Comparison of ENCODE assay signal across 8 cellular contexts in genomic region chr10:128069351-128070051, GRCh38. TPM values are rescaled to one million over a fixed set of nuclear protein-coding genes. Genes with fewer than 3 reads are reported as not detected.
DNase-seq lines count a peak whose midpoint lies in the region; ATAC-seq and TF ChIP-seq lines count a peak whose summit lies in the region.

No MANE protein-coding gene starts in this region.

- no peaks in the 10 kb centered on the region for H3K4me1 ChIP-seq in right cardiac atrium (ENCODE audit: control insufficient read depth, insufficient read depth, low read length)
- peaks cover 0 to 11% (median 3%) of the 10 kb centered on the region in 4 donors for H3K4me1 ChIP-seq in sigmoid colon

- peaks cover 0 to 42% (median 3%) of the 10 kb centered on the region in 4 donors for H3K36me3 ChIP-seq in sigmoid colon

- peak; percentile 46 to 49 (median 48) for ATAC-seq in T-cell (replicated peaks in 1 of 4)
- ATAC-seq in right cardiac atrium, result peak; percentile 70 to 76

- H3K27me3 ChIP-seq in right cardiac atrium (ENCODE audit: control insufficient read depth, insufficient read depth) (no peaks in the 10 kb centered on the region), sigmoid colon (no peaks in the 10 kb centered on the region)

- TF ChIP-seq POLR2A in sigmoid colon (IDR thresholded peaks at IDR 0.05), result no peak

- no peak overlapping the region for H3K27ac Mint-ChIP-seq in T-cell

- peak; percentile 65 for DNase-seq in ELR (ENCODE audit: low read depth)
- peak; percentile 70 for DNase-seq in HCEC 1CT
- peak; percentile 42 for DNase-seq in NCI-H1048 (lab: John Stamatoyannopoulos, UW)
- peak; percentile 53 to 82 (median 74) for DNase-seq in T-cell
- DNase-seq in amniotic stem cell (lab: John Stamatoyannopoulos, UW), result peak; percentile 46
- DNase-seq in right cardiac atrium, result peak; percentile 69 to 88 (median 76)
- DNase-seq in sigmoid colon, result peak; percentile 80
- no peak for DNase-seq in cerebellar nuclear complex (lab: John Stamatoyannopoulos, UW)

- TF ChIP-seq CTCF in sigmoid colon (IDR thresholded peaks at IDR 0.05), result peak; percentile 46 to 79 (median 68)

- H3K4me1 Mint-ChIP-seq in T-cell, result peaks cover 32 to 51% (median 37%) of the 10 kb centered on the region in 3 donors

- TF ChIP-seq EP300 in sigmoid colon (IDR thresholded peaks at IDR 0.05), result no peak

- intact Hi-C loops in right cardiac atrium (cut with DNase I), result loop anchor here (2.0 to 10.0 kb wide), 7 partner anchors 32 to 165 kb away; partner anchors contain the start of gene PTPRE (in 3 of the 4)
- intact Hi-C loops in sigmoid colon (cut with DNase I), result loop anchor here (2.0 kb wide), 1 partner anchor 163 kb away; the partner anchor contains the start of gene PTPRE

- peaks cover 51% of the 10 kb centered on the region for H3K36me3 Mint-ChIP-seq in T-cell

- no peak overlapping the region for H3K4me3 Mint-ChIP-seq in T-cell

- H3K9me3 ChIP-seq in right cardiac atrium (ENCODE audit: control insufficient read depth, low read length) (no peaks in the 10 kb centered on the region), sigmoid colon (no peaks in the 10 kb centered on the region)

- WGBS in right cardiac atrium, result 37% methylated on average over 28 of the region's 28 CpGs
- 57 to 59% methylated on average over 28 of the region's 28 CpGs for WGBS in sigmoid colon, 2 donors

- POLR2A ChIA-PET in T-cell (lab: Charles Lee), result interaction anchor here (0.7 to 1.3 kb wide), 5 partner anchors 19 to 81 kb away, joined by 3 to 10 read pairs (median 3); no protein-coding TSS in a partner anchor

- H3K27me3 Mint-ChIP-seq in T-cell, result no peaks in the 10 kb centered on the region

- CTCF ChIA-PET in T-cell (lab: Charles Lee), result interaction anchor here (0.6 to 3.0 kb wide), 32 partner anchors 9 to 165 kb away, joined by 3 to 89 read pairs (median 4); partner anchors contain the start of gene PTPRE (in 2 of the 2)

- H3K27ac ChIP-seq in right cardiac atrium (ENCODE audit: low read length) (no peak overlapping the region), sigmoid colon (no peak overlapping the region)

- no peaks in the 10 kb centered on the region for H3K9me3 Mint-ChIP-seq in T-cell

- H3K4me3 ChIP-seq in right cardiac atrium (ENCODE audit: low read length) (no peak overlapping the region), sigmoid colon (no peak overlapping the region)

RNA-seq across cellular contexts. Expression of gene MKI67, which starts 56.7 kb away (rescaled TPM):
- total RNA-seq in T-cell, result 1 to 10 TPM in 4 of 5 donors, under 1 TPM in 1; 0.70 to 8.6 (median 1.8) TPM
- 1 to 10 TPM in 2 of 4 donors, under 1 TPM in 2; 0.11 to 4.9 (median 1.8) TPM for total RNA-seq in right cardiac atrium
- polyA plus RNA-seq in right cardiac atrium, result 0.05 TPM
- total RNA-seq in sigmoid colon, result 1 to 10 TPM in 2 of 4 donors, under 1 TPM in 2; 0.49 to 2.0 (median 1.2) TPM
- polyA plus RNA-seq in sigmoid colon, result 10 to 100 TPM in 1 of 3 donors, 1 to 10 TPM in 1, under 1 TPM in 1; 0.60 to 29.0 (median 1.2) TPM

Comparison
In these comparisons a context has a peak if more than half of its experiments do, and no peak if none do; other contexts are left out.
1. DNase-seq: peak in ELR (single experiment), HCEC 1CT (single experiment), NCI-H1048 (single experiment), T-cell (34 of 34), amniotic stem cell (single experiment), right cardiac atrium (3 of 3) and sigmoid colon (single experiment); none in cerebellar nuclear complex (0 of 2).